9 cellular contexts compared by ENCODE assay signal in the genomic region with DNA sequence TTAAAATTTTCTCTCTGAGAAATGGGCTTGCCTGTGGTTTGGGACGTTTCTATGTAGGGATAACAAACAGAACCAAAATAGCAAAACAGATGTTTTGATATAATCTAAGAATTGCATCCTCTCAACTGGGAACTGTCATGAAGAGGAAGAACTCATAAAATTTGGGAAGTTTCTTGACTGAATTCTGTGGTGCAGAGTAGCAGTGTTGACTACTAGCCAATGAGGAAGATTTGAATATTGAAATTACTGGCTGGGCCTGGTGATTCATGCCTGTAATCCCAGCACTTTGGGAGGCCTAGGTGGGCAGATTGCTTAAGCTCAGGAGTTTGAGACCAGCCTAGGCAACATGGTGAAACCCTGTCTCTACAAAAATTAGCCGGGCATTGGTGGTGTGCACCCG. TPM values are rescaled to one million over a fixed set of nuclear protein-coding genes. Genes with fewer than 3 reads are reported as not detected.
A peak's percentile ranks its signal among the peaks of the same experiment; 100 is the strongest.
DNase-seq lines count a peak whose midpoint lies in the region; ATAC-seq and TF ChIP-seq lines count a peak whose summit lies in the region.
"Had no signal": no experiment of that assay in that cellular context is flagged by ENCODE, and none has a peak within 500 bp of the region (broad histone marks: within the 10 kb centered on the region; RNA-seq: fewer than 3 reads in every experiment).

No MANE protein-coding gene starts in this region.

- no peak overlapping the region for H2AFZ ChIP-seq in ACC112 (ENCODE audit: low read length, unreplicated experiment)

- no peaks in the 10 kb centered on the region for H3K9me3 ChIP-seq in mucosa of rectum (ENCODE audit: control insufficient read depth in 2 of 2, low read length in 2 of 2)

- peak overlapping the region; percentile 94 for H3K27ac Mint-ChIP-seq in HFFc6
- peak overlapping the region; percentile 20 to 90 (median 63) for H3K27ac Mint-ChIP-seq in brain

- TF ChIP-seq CTCF in HFFc6 (IDR thresholded peaks at IDR 0.05), result no peak
- no peak for TF ChIP-seq CTCF in brain (conservative IDR thresholded peaks at IDR 0.05)

- no peak overlapping the region for H3K4me3 ChIP-seq in ACC112 (ENCODE audit: low read depth, low read length)
- H3K4me3 ChIP-seq in mucosa of rectum (ENCODE audit: low read length in 2 of 2), result no peak overlapping the region

- H3K4me1 ChIP-seq in ACC112 (ENCODE audit: control insufficient read depth, insufficient read depth, low read length, unreplicated experiment) (peaks cover 14% of the 10 kb centered on the region), mucosa of rectum (ENCODE audit: control insufficient read depth in 2 of 2, insufficient read depth in 2 of 2, low read length in 2 of 2) (peaks cover 21 to 24% of the 10 kb centered on the region in 2 donors)

- H3K36me3 Mint-ChIP-seq in HFFc6 (ENCODE audit: low read depth) (peaks cover 15% of the 10 kb centered on the region), brain (peaks cover 44% of the 10 kb centered on the region)

- no peak for ATAC-seq in GM18520 (IDR thresholded peaks at IDR 0.05; ENCODE audit: unreplicated experiment)
- ATAC-seq in GM21737 (IDR thresholded peaks at IDR 0.05; ENCODE audit: unreplicated experiment), result no peak

- H3K36me3 ChIP-seq in ACC112 (ENCODE audit: insufficient read depth, low read length), result peaks cover 14% of the 10 kb centered on the region; the same call in 1 of the 2 replicates
- peaks cover 15 to 17% of the 10 kb centered on the region in 2 donors for H3K36me3 ChIP-seq in mucosa of rectum (ENCODE audit: control insufficient read depth in 2 of 2, insufficient read depth in 2 of 2, low read length in 2 of 2)

- H3K27me3 Mint-ChIP-seq in HFFc6 (ENCODE audit: insufficient read depth) (no peaks in the 10 kb centered on the region), brain (no peaks in the 10 kb centered on the region)

- H3K27ac ChIP-seq in ACC112 (ENCODE audit: low read depth, low read length) (peak overlapping the region; percentile 29), mucosa of rectum (ENCODE audit: low read depth in 2 of 2, low read length in 2 of 2) (peak overlapping the region; percentile 40 to 56)

- H3K79me2 ChIP-seq in ACC112 (ENCODE audit: control insufficient read depth, insufficient read depth, low read length, unreplicated experiment), result peaks cover 43% of the 10 kb centered on the region

- peak overlapping the region; percentile 57; the same call in 1 of the 2 replicates for H3K4me3 Mint-ChIP-seq in HFFc6
- H3K4me3 Mint-ChIP-seq in brain, result peak overlapping the region in 3 of 5 experiments; percentile 0 to 50 (median 11)

- H3K9me3 Mint-ChIP-seq in HFFc6 (no peaks in the 10 kb centered on the region), brain (no peaks in the 10 kb centered on the region)

- no peak overlapping the region for H3K9ac ChIP-seq in mucosa of rectum (ENCODE audit: low read depth in 1 of 2, low read length in 2 of 2)

- DNase-seq in HFFc6 (peak; percentile 32), NAMALWA (ENCODE audit: low spot score) (no peak), A172 (ENCODE audit: low spot score) (no peak)
- DNase-seq: stimulated activated CD4-positive, alpha-beta T cell treated with anti-CD3 and anti-CD28 coated beads, Interleukin-12 subunit alpha, Interleukin-12 subunit beta, amount 100 ng/mL, for 4 hours had no signal

- H3K27me3 ChIP-seq in ACC112 (ENCODE audit: insufficient read depth, low read length), result no peaks in the 10 kb centered on the region
- H3K27me3 ChIP-seq in mucosa of rectum (ENCODE audit: control insufficient read depth in 2 of 2, insufficient read depth in 2 of 2, low read length in 2 of 2), result no peaks in the 10 kb centered on the region

- H3K4me1 Mint-ChIP-seq in HFFc6 (ENCODE audit: low read depth) (peaks cover 43% of the 10 kb centered on the region), brain (peaks cover 87% of the 10 kb centered on the region)

RNA-seq across cellular contexts. Expression of gene ZNF609, which starts 42.2 kb away (rescaled TPM):
- total RNA-seq in HFFc6 (2021; fragmentation: NEBNext Ultra II Directional; extraction: Animal tissue kit (Norgen Biotek cat#: 25700)), result 10 to 100 TPM; 19.7 to 22.1 (median 20.4) TPM
- polyA plus RNA-seq in brain (ENCODE audit: insufficient read depth, low read depth, low replicate concordance), result 29.4 TPM
- 10.8 and 11.1 TPM in 2 replicates for total RNA-seq in A172 (2014; rRNA removed; shearing (Covaris generic))
